Comparison of ENCODE assay signal across 8 cellular contexts in the genomic region with DNA sequence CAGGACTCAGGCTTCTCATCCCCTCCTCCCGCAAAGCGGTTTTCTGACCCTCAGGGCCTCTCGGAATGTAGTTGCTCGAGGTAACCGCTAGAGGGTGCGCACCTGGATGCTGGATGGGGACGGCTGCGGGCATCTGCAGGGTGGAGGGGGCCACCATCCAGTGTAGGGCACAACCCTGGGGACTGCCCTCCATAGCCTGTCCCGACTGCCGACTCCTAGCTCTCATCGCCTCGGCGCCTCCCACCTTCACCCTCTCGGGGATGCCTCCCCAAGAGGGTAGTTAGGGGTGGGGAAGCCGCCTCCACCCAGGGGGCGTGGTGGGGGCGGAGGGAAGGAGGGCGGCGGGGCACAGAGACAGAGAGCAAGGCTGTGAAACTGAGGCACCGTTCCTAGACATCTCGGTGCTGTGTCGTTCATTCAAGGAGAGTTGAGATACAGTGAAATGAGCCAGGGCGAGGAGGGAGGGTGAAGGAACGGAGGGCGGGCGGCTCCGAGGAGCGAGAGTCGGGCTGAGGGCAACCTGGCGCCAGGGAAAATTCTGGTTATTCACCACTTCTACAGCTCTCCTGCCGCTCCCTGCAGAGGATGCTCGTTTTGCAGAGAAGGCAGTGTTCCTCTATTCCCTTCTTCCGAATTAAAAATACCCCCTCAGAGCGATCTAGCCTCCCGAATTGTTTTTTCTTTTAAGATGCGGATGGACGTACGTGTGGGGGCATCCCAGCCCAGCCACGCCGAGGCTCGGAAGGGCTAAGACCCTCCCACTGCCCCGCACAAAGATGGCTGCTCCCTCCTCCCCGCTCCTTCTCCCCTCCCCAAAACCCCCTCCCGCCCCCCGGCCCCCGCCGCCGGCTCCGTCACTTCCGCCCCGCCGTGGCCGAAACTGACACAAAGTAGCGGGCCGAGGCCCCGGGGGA. TPM values are rescaled to one million over a fixed set of nuclear protein-coding genes. Genes with fewer than 3 reads are reported as not detected.
DNase-seq lines count a peak whose midpoint lies in the region; ATAC-seq and TF ChIP-seq lines count a peak whose summit lies in the region.

A gene with protein sequence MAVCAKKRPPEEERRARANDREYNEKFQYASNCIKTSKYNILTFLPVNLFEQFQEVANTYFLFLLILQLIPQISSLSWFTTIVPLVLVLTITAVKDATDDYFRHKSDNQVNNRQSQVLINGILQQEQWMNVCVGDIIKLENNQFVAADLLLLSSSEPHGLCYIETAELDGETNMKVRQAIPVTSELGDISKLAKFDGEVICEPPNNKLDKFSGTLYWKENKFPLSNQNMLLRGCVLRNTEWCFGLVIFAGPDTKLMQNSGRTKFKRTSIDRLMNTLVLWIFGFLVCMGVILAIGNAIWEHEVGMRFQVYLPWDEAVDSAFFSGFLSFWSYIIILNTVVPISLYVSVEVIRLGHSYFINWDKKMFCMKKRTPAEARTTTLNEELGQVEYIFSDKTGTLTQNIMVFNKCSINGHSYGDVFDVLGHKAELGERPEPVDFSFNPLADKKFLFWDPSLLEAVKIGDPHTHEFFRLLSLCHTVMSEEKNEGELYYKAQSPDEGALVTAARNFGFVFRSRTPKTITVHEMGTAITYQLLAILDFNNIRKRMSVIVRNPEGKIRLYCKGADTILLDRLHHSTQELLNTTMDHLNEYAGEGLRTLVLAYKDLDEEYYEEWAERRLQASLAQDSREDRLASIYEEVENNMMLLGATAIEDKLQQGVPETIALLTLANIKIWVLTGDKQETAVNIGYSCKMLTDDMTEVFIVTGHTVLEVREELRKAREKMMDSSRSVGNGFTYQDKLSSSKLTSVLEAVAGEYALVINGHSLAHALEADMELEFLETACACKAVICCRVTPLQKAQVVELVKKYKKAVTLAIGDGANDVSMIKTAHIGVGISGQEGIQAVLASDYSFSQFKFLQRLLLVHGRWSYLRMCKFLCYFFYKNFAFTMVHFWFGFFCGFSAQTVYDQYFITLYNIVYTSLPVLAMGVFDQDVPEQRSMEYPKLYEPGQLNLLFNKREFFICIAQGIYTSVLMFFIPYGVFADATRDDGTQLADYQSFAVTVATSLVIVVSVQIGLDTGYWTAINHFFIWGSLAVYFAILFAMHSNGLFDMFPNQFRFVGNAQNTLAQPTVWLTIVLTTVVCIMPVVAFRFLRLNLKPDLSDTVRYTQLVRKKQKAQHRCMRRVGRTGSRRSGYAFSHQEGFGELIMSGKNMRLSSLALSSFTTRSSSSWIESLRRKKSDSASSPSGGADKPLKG (plus strand): TSS at position 857 of the 914 bp plus-strand sequence. CDS start 2,617 bp downstream, outside the sequence.

- ATAC-seq in HG03439 (IDR thresholded peaks at IDR 0.05; ENCODE audit: unreplicated experiment) (peak; percentile 74), right lobe of liver (peak; percentile 68 to 74 (median 72)), HG02970 (IDR thresholded peaks at IDR 0.05; ENCODE audit: low FRiP score, unreplicated experiment) (no peak)

- no peaks in the 10 kb centered on the region for H3K9me3 ChIP-seq in right lobe of liver

- H3K4me1 ChIP-seq in right lobe of liver, result peaks cover 0 to 14% (median 2%) of the 10 kb centered on the region in 4 donors

- no peaks in the 10 kb centered on the region for H3K27me3 ChIP-seq in right lobe of liver

- DNase-seq in GM04504 (ENCODE audit: low read depth) (peak; percentile 48), NCI-H748 (lab: John Stamatoyannopoulos, UW; ENCODE audit: unreplicated experiment) (peak; percentile 84), dermis microvascular lymphatic vessel endothelial cell (ENCODE audit: low read depth in 2 of 2) (peak; percentile 61 to 81), right lobe of liver (peak; percentile 72 to 77 (median 72))
- DNase-seq in activated CD4-positive, alpha-beta T cell treated with anti-CD3 and anti-CD28 coated beads, Interleukin-2, amount 50 U/mL, for 48 hours, result peak; percentile 83 to 90
- DNase-seq in stimulated activated CD4-positive, alpha-beta T cell treated with anti-CD3 and anti-CD28 coated beads, Interleukin-4, amount 100 ng/mL, for 24 hours, result peak; percentile 87

- TF ChIP-seq POLR2A in right lobe of liver (IDR thresholded peaks at IDR 0.05), result no peak

- intact Hi-C loops in right lobe of liver (cut with DNase I), result loop anchor here in 1 of 2 donors (10.0 kb wide), 1 partner anchor 50 kb away; a partner anchor contains a TSS

- 2% methylated on average over 33 of the region's 56 CpGs for WGBS in right lobe of liver (ENCODE audit: insufficient coverage, low coverage, low lambda C conversion rate, missing lambda C conversion rate)

- peak; percentile 71 to 92 (median 88) for TF ChIP-seq CTCF in right lobe of liver (IDR thresholded peaks at IDR 0.05)

- no peaks in the 10 kb centered on the region for H3K36me3 ChIP-seq in right lobe of liver

- peak within 1 kb of the TSS; percentile 40 to 76 (median 40) for H3K27ac ChIP-seq in right lobe of liver

- H3K4me3 ChIP-seq in right lobe of liver, result peak within 1 kb of the TSS; percentile 36 to 41 (median 38)

RNA-seq across cellular contexts. Expression of the gene that starts here (rescaled TPM):
- total RNA-seq in dermis microvascular lymphatic vessel endothelial cell (44.6 and 53.3 TPM in 2 replicates), right lobe of liver (1 to 10 TPM; 1.9 to 8.2 (median 3.2) TPM)
